In genomic region chrX:150968862-150969720, GRCh38 we compare ENCODE assay signal across 23 cellular contexts.
"Had no signal": no experiment of that assay in that cellular context is flagged by ENCODE, and none has a peak within 500 bp of the region (broad histone marks: within the 10 kb centered on the region; RNA-seq: fewer than 3 reads in every experiment).

No MANE protein-coding gene starts in this region.

- H3K4me1 ChIP-seq: heart right ventricle, left ventricle myocardium inferior, spleen, upper lobe of right lung had no signal

- ATAC-seq: heart right ventricle, T-cell, upper lobe of right lung had no signal

- H3K4me3 ChIP-seq: heart right ventricle, left ventricle myocardium inferior, spleen, thoracic aorta, upper lobe of right lung had no signal

- H3K27ac ChIP-seq: heart right ventricle, left ventricle myocardium inferior, spleen, thoracic aorta, upper lobe of right lung, WERI-Rb-1 had no signal

- FAIRE-seq: bronchial epithelial cell, endometrium had no signal

- H3K9me3 ChIP-seq: heart right ventricle, left ventricle myocardium inferior, spleen, thoracic aorta, upper lobe of right lung had no signal

- DNase-seq: activated CD4-positive, alpha-beta T cell treated with anti-CD3 and anti-CD28 coated beads, Interleukin-2, amount 50 U/mL, for 4 hours; activated CD8-positive, alpha-beta memory T cell treated with anti-CD3 and anti-CD28 coated beads for 24 hours; activated CD8-positive, alpha-beta memory T cell treated with anti-CD3 and anti-CD28 coated beads, Interleukin-2, amount 50 U/mL, for 48 hours; activated naive CD4-positive, alpha-beta T cell treated with Interleukin-2 at 50 U/mL for 16 hours; activated naive CD8-positive, alpha-beta T cell treated with anti-CD3 and anti-CD28 coated beads for 36 hours; activated T-cell treated with anti-CD3 and anti-CD28 coated beads, Interleukin-2, amount 50 U/mL, for 48 hours; cortex of kidney; heart right ventricle; immature natural killer cell; kidney glomerular epithelial cell; left ventricle myocardium inferior; mammary epithelial cell; midbrain; occipital lobe; spleen; stimulated activated CD4-positive, alpha-beta T cell treated with anti-CD3 and anti-CD28 coated beads, Interleukin-4, amount 100 ng/mL, for 1 hour; stimulated activated naive CD4-positive, alpha-beta T cell treated with Interleukin-2 at 50 U/mL for 16 hours; T-cell; upper lobe of right lung; WERI-Rb-1 had no signal

- H3K36me3 ChIP-seq: heart right ventricle, left ventricle myocardium inferior, spleen, thoracic aorta, upper lobe of right lung, WERI-Rb-1 had no signal

- H3K27me3 ChIP-seq: spleen, upper lobe of right lung had no signal
